ENCODE assay signal across 3 cellular contexts in genomic region chr9:108094676-108094993, GRCh38.
A peak's percentile ranks its signal among the peaks of the same experiment; 100 is the strongest.
TF ChIP-seq lines count a peak whose summit lies in the region.

No MANE protein-coding gene starts in this region.

TF ChIP-seq in A549, 52 proteins besides CTCF, POLR2A, EP300 and RAD21 (continued from another document):
- TF ChIP-seq FOSL2 (IDR thresholded peaks at IDR 0.05) (0 out of 2 replicates have a peak, but pooled peaks have one; percentile 26), FOSL2 (CRISPR knock-in tag; IDR thresholded peaks at IDR 0.05) (no peak)

TF ChIP-seq in HCT116, 20 proteins besides CTCF, POLR2A, EP300 and RAD21 (continued from another document):
- TF ChIP-seq, protein P1, sequence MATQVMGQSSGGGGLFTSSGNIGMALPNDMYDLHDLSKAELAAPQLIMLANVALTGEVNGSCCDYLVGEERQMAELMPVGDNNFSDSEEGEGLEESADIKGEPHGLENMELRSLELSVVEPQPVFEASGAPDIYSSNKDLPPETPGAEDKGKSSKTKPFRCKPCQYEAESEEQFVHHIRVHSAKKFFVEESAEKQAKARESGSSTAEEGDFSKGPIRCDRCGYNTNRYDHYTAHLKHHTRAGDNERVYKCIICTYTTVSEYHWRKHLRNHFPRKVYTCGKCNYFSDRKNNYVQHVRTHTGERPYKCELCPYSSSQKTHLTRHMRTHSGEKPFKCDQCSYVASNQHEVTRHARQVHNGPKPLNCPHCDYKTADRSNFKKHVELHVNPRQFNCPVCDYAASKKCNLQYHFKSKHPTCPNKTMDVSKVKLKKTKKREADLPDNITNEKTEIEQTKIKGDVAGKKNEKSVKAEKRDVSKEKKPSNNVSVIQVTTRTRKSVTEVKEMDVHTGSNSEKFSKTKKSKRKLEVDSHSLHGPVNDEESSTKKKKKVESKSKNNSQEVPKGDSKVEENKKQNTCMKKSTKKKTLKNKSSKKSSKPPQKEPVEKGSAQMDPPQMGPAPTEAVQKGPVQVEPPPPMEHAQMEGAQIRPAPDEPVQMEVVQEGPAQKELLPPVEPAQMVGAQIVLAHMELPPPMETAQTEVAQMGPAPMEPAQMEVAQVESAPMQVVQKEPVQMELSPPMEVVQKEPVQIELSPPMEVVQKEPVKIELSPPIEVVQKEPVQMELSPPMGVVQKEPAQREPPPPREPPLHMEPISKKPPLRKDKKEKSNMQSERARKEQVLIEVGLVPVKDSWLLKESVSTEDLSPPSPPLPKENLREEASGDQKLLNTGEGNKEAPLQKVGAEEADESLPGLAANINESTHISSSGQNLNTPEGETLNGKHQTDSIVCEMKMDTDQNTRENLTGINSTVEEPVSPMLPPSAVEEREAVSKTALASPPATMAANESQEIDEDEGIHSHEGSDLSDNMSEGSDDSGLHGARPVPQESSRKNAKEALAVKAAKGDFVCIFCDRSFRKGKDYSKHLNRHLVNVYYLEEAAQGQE (IDR thresholded peaks at IDR 0.05; ENCODE audit: low read depth), result no peak

TF ChIP-seq in SK-N-SH, 30 proteins besides CTCF, POLR2A, EP300 and RAD21 (continued from another document):
- TF ChIP-seq, protein P2, sequence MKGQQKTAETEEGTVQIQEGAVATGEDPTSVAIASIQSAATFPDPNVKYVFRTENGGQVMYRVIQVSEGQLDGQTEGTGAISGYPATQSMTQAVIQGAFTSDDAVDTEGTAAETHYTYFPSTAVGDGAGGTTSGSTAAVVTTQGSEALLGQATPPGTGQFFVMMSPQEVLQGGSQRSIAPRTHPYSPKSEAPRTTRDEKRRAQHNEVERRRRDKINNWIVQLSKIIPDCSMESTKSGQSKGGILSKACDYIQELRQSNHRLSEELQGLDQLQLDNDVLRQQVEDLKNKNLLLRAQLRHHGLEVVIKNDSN (IDR thresholded peaks at IDR 0.05; ENCODE audit: borderline replicate concordance, low read depth), result no peak
- TF ChIP-seq, protein P3, sequence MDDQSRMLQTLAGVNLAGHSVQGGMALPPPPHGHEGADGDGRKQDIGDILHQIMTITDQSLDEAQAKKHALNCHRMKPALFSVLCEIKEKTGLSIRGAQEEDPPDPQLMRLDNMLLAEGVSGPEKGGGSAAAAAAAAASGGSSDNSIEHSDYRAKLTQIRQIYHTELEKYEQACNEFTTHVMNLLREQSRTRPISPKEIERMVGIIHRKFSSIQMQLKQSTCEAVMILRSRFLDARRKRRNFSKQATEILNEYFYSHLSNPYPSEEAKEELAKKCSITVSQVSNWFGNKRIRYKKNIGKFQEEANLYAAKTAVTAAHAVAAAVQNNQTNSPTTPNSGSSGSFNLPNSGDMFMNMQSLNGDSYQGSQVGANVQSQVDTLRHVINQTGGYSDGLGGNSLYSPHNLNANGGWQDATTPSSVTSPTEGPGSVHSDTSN (IDR thresholded peaks at IDR 0.05), result no peak
- TF ChIP-seq YY1 (IDR thresholded peaks at IDR 0.05; ENCODE audit: low read depth), result no peak
- no peak for TF ChIP-seq POLR2AphosphoS5 (IDR thresholded peaks at IDR 0.05; ENCODE audit: low read depth, low read length)
- TF ChIP-seq GATA2 (CRISPR knock-in tag; IDR thresholded peaks at IDR 0.05), result no peak
- TF ChIP-seq, protein P4, sequence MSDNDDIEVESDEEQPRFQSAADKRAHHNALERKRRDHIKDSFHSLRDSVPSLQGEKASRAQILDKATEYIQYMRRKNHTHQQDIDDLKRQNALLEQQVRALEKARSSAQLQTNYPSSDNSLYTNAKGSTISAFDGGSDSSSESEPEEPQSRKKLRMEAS (IDR thresholded peaks at IDR 0.05; ENCODE audit: low read depth), result no peak
- TF ChIP-seq, protein P5, sequence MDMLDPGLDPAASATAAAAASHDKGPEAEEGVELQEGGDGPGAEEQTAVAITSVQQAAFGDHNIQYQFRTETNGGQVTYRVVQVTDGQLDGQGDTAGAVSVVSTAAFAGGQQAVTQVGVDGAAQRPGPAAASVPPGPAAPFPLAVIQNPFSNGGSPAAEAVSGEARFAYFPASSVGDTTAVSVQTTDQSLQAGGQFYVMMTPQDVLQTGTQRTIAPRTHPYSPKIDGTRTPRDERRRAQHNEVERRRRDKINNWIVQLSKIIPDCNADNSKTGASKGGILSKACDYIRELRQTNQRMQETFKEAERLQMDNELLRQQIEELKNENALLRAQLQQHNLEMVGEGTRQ (IDR thresholded peaks at IDR 0.05; ENCODE audit: borderline replicate concordance, low read depth, low read length), result no peak
- TF ChIP-seq RXRA (IDR thresholded peaks at IDR 0.05; ENCODE audit: borderline replicate concordance, low read depth), result no peak
- no peak for TF ChIP-seq FOXM1 (IDR thresholded peaks at IDR 0.05; ENCODE audit: low read depth)
- TF ChIP-seq RFX5 (IDR thresholded peaks at IDR 0.05; ENCODE audit: low read length), result no peak
- no peak for TF ChIP-seq FOSL2 (IDR thresholded peaks at IDR 0.05; ENCODE audit: borderline replicate concordance, low read depth)
